ENCODE assay signal across 1 cellular context in genomic region chr10:70465832-70466231, GRCh38.
TF ChIP-seq lines count a peak whose summit lies in the region.

No MANE protein-coding gene starts in this region.

TF ChIP-seq in H1, 55 proteins besides CTCF, POLR2A, EP300 and RAD21 (continued from another document):
- TF ChIP-seq E2F6 (IDR thresholded peaks at IDR 0.05) (no peak), TAF1 (IDR thresholded peaks at IDR 0.05; ENCODE audit: low read depth, low read length) (no peak), KDM1A (IDR thresholded peaks at IDR 0.05; ENCODE audit: borderline replicate concordance, low read length) (no peak), JUND (IDR thresholded peaks at IDR 0.05; ENCODE audit: low read length) (no peak), KDM4A (IDR thresholded peaks at IDR 0.05; ENCODE audit: low read depth, low read length, severe bottlenecking) (no peak), ATF3 (IDR thresholded peaks at IDR 0.05; ENCODE audit: insufficient read depth, low read depth, low read length) (no peak), BCL11A (IDR thresholded peaks at IDR 0.05; ENCODE audit: low read depth in 2 of 2, low read length in 2 of 2) (no peak), YY1 (IDR thresholded peaks at IDR 0.05; ENCODE audit: low read depth, low read length) (no peak)
